ENCODE assay signal across 8 cellular contexts in the genomic region with DNA sequence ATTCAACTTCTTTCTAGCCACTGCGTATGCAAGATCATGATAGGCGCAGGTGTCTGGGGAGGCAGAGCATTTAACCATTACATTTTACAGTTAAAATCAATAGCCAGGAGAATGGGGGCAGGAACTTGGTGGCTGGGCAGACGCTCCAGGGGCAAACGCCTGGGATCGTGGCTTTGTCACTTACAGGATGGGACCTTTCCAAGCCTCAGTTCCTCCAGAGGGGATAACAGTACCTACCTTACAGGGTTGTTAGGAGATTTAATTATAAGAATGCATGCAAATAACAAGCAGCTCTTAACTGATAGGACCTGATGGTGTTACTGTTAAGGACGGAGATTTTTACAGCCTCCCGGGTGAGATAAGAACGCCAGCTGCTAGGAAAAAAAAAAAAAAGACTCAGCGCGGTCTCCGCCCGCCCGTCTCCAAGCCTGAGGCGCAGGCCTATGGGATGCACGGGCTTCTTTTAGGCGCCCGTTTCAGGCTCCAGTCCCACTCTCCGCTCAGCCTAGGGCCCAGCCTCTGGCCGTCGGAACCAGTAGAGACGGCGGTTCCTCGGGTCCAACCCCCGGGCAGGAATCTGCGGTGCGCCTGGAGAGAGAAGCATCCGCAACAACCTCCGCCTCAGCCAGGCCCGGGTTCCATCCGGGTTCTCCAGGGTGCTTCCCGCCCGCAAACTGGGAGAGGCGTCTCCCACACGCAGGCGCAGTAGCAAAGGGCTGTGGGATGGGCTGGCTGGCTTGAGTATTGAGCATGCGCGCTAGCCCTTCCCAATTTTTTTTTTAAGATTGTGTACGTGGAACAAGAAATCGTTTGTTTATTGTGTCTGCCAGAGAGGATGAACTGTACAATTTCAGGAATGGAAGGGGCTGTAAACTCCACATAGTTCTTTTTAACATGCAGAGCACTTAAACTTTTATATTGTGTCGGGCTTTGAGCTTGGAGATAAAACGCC. TPM values are rescaled to one million over a fixed set of nuclear protein-coding genes. Genes with fewer than 3 reads are reported as not detected.
A peak's percentile ranks its signal among the peaks of the same experiment; 100 is the strongest.
DNase-seq lines count a peak whose midpoint lies in the region; ATAC-seq, FAIRE-seq and TF ChIP-seq lines count a peak whose summit lies in the region.

FAM200C (minus strand) TSS at position 653 of the 952 bp plus-strand sequence. CDS start 4,564 bp downstream, outside the sequence.

- intact Hi-C loops in activated T-helper 2 cell treated with anti-CD3 and anti-CD28 coated beads, Interferon-gamma antibody, Interleukin-2, Interleukin-4, amounts not matched to agents 10 μg/mL and 5 μg/mL and 100 μg/mL, durations not matched to agents 14 hours and 24 hours and 36 hours (cut with micrococcal nuclease): loop anchor here (1.0 kb wide), 2 partner anchors 20 to 280 kb away; partner anchors contain the start of genes PWWP2A and SLU7

- peak; percentile 84 for FAIRE-seq in H54 (lab: Jason Lieb, UNC)

- H3K27me3 Mint-ChIP-seq in activated T-helper 2 cell treated with anti-CD3 and anti-CD28 coated beads, Interferon-gamma antibody, Interleukin-2, Interleukin-4, amounts not matched to agents 10 μg/mL and 5 μg/mL and 100 μg/mL, durations not matched to agents 14 hours and 24 hours and 36 hours (ENCODE audit: low read depth): no peaks in the 10 kb centered on the region
- H3K27me3 Mint-ChIP-seq in natural killer cell treated with Interleukin-12 subunit alpha and Interleukin-12 subunit beta and Interleukin-15 and Interleukin-18, amount 100 ng/mL, for 72 hours: no peaks in the 10 kb centered on the region

- TF ChIP-seq CTCF in LNCaP clone FGC (IDR thresholded peaks at IDR 0.05; ENCODE audit: control insufficient read depth, extremely low read depth, insufficient read depth): no peak

- peak within 1 kb of the TSS; percentile 90 for H3K4me3 Mint-ChIP-seq in activated T-helper 2 cell treated with anti-CD3 and anti-CD28 coated beads, Interferon-gamma antibody, Interleukin-2, Interleukin-4, amounts not matched to agents 10 μg/mL and 5 μg/mL and 100 μg/mL, durations not matched to agents 14 hours and 24 hours and 36 hours (ENCODE audit: low read depth)
- H3K4me3 Mint-ChIP-seq in natural killer cell treated with Interleukin-12 subunit alpha and Interleukin-12 subunit beta and Interleukin-15 and Interleukin-18, amount 100 ng/mL, for 72 hours: peak within 1 kb of the TSS; percentile 88

- peak; percentile 95 for TF ChIP-seq POLR2A in H54 (IDR thresholded peaks at IDR 0.05; ENCODE audit: low read depth, low read length)

- peak; percentile 88 to 93 for ATAC-seq in natural killer cell treated with Interleukin-12 subunit alpha and Interleukin-12 subunit beta and Interleukin-15 and Interleukin-18, amount 100 ng/mL, for 72 hours

- DNase-seq in ELF-1 (ENCODE audit: low read depth, low spot score) (peak; percentile 95), H54 (ENCODE audit: insufficient read length, low spot score) (peak; percentile 84), LNCaP clone FGC (ENCODE audit: low read depth) (peak; percentile 79), RPMI7951 (ENCODE audit: low read depth) (peak; percentile 90), fibroblast of peridontal ligament (ENCODE audit: extremely low read depth) (peak; percentile 95)
- DNase-seq in activated T-helper 2 cell treated with anti-CD3 and anti-CD28 coated beads, Interferon-gamma antibody, Interleukin-2, Interleukin-4, amounts not matched to agents 10 μg/mL and 5 μg/mL and 100 μg/mL, durations not matched to agents 14 hours and 24 hours and 36 hours (ENCODE audit: low spot score): peak; percentile 74
- peak; percentile 90 for DNase-seq in natural killer cell treated with Interleukin-12 subunit alpha and Interleukin-12 subunit beta and Interleukin-15 and Interleukin-18, amount 100 ng/mL, for 72 hours (ENCODE audit: low spot score)
- peak; percentile 58 for DNase-seq in stimulated activated naive CD4-positive, alpha-beta T cell treated with Interleukin-2 at 50 U/mL for 16 hours (lab: John Stamatoyannopoulos, UW)

- peak within 1 kb of the TSS; percentile 54 for H3K27ac Mint-ChIP-seq in activated T-helper 2 cell treated with anti-CD3 and anti-CD28 coated beads, Interferon-gamma antibody, Interleukin-2, Interleukin-4, amounts not matched to agents 10 μg/mL and 5 μg/mL and 100 μg/mL, durations not matched to agents 14 hours and 24 hours and 36 hours
- peak within 1 kb of the TSS; percentile 82 to 96 for H3K27ac Mint-ChIP-seq in natural killer cell treated with Interleukin-12 subunit alpha and Interleukin-12 subunit beta and Interleukin-15 and Interleukin-18, amount 100 ng/mL, for 72 hours

- H3K4me1 Mint-ChIP-seq in activated T-helper 2 cell treated with anti-CD3 and anti-CD28 coated beads, Interferon-gamma antibody, Interleukin-2, Interleukin-4, amounts not matched to agents 10 μg/mL and 5 μg/mL and 100 μg/mL, durations not matched to agents 14 hours and 24 hours and 36 hours (ENCODE audit: low read depth): peaks cover 15% of the 10 kb centered on the region
- H3K4me1 Mint-ChIP-seq in natural killer cell treated with Interleukin-12 subunit alpha and Interleukin-12 subunit beta and Interleukin-15 and Interleukin-18, amount 100 ng/mL, for 72 hours (ENCODE audit: low read depth in 2 of 2): peaks cover 12 to 15% of the 10 kb centered on the region in 2 donors

- no peaks in the 10 kb centered on the region for H3K9me3 Mint-ChIP-seq in activated T-helper 2 cell treated with anti-CD3 and anti-CD28 coated beads, Interferon-gamma antibody, Interleukin-2, Interleukin-4, amounts not matched to agents 10 μg/mL and 5 μg/mL and 100 μg/mL, durations not matched to agents 14 hours and 24 hours and 36 hours
- H3K9me3 Mint-ChIP-seq in natural killer cell treated with Interleukin-12 subunit alpha and Interleukin-12 subunit beta and Interleukin-15 and Interleukin-18, amount 100 ng/mL, for 72 hours: no peaks in the 10 kb centered on the region

- peak within 1 kb of the TSS; percentile 72 for H3K4me3 ChIP-seq in LNCaP clone FGC (ENCODE audit: low read depth, low read length)

- peaks cover 21% of the 10 kb centered on the region for H3K36me3 Mint-ChIP-seq in activated T-helper 2 cell treated with anti-CD3 and anti-CD28 coated beads, Interferon-gamma antibody, Interleukin-2, Interleukin-4, amounts not matched to agents 10 μg/mL and 5 μg/mL and 100 μg/mL, durations not matched to agents 14 hours and 24 hours and 36 hours (ENCODE audit: low read depth)
- peaks cover 19% of the 10 kb centered on the region for H3K36me3 Mint-ChIP-seq in natural killer cell treated with Interleukin-12 subunit alpha and Interleukin-12 subunit beta and Interleukin-15 and Interleukin-18, amount 100 ng/mL, for 72 hours

RNA-seq across cellular contexts. Expression of gene FAM200C, which starts in this region (rescaled TPM):
- total RNA-seq in RPMI7951 (2014; rRNA removed; shearing (Covaris generic)): 7.4 and 8.3 TPM in 2 replicates
- total RNA-seq in activated T-helper 2 cell treated with anti-CD3 and anti-CD28 coated beads, Interferon-gamma antibody, Interleukin-2, Interleukin-4, amounts not matched to agents 10 μg/mL and 5 μg/mL and 100 μg/mL, durations not matched to agents 14 hours and 24 hours and 36 hours: 1.3 and 1.4 TPM in 2 replicates
- under 1 TPM; 0.78 to 1.00 TPM for total RNA-seq in natural killer cell treated with Interleukin-12 subunit alpha and Interleukin-12 subunit beta and Interleukin-15 and Interleukin-18, amount 100 ng/mL, for 72 hours

Comparison
In these comparisons a context has a peak if more than half of its experiments do, and no peak if none do; other contexts are left out.
1. Peak in every context shown above with its lines: DNase-seq, ATAC-seq and H3K4me3 ChIP-seq.
2. Peak in DNase-seq and ATAC-seq in natural killer cell treated with Interleukin-12 subunit alpha and Interleukin-12 subunit beta and Interleukin-15 and Interleukin-18, amount 100 ng/mL, for 72 hours; RNA of the gene not detected or under 1 TPM.